1 cellular context compared by ENCODE assay signal in the genomic region with DNA sequence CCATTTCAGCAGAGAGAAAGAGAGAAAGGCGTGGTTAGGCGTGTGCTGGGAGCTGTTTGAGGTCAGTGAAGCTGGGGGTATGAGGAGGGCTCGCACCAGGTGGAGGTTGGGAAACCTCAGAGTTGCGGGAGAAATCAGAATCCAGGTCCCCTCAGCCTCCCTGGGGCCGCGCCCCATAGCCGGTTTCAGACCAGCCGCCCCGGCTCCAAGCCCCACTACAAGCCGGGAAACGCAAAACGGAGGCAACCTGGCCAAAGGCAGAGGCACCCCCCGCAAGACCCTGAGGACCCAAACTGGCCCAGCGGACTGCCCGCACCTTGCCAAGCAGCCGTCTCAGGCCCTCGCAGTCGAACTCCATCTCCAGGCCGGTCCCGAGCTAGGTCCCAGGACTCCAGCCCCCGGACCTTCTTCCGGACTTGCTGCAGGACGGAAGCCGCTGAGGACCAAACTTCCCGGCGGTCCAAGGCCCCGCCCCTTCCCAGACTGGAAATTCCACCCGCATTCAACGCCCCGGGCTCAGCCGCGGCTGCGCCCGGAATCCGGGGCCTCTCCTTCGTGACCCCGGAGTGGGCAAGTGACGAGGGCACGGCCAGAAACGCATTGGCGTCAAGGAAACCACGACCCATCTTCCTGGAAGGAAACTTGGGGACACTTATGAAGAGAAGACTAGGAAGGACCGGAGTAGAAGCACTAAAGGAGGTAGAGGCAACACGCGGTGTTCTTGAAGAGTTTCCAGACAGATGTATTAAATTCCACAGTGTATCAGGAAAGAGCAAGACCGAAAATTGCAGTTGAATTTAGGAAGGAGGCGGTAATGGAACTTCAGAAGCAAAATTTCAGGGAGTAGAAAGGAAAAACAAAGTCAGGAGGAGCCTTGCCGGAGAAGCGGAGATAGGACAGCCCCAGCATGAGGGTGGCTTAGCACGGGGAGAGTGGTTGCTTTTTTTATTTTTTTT.
TF ChIP-seq lines count a peak whose summit lies in the region.

UEVLD (minus strand) TSS at position 438 of the 956 bp plus-strand sequence; CDS start at position 358, 80 bp downstream.

TF ChIP-seq in SK-N-SH, 30 proteins besides CTCF, POLR2A, EP300 and RAD21 (continued from another document):
- peak; percentile 43; the same call in 1 of the 2 replicates for TF ChIP-seq REST (IDR thresholded peaks at IDR 0.05; ENCODE audit: low read depth, low read length)
- peak; percentile 27; the same call in 1 of the 2 replicates for TF ChIP-seq TCF12 (IDR thresholded peaks at IDR 0.05)
- no peak for TF ChIP-seq RXRA (IDR thresholded peaks at IDR 0.05; ENCODE audit: borderline replicate concordance, low read depth)
- peak; percentile 82 for TF ChIP-seq MXI1 (IDR thresholded peaks at IDR 0.05; ENCODE audit: low read depth, low read length)
- no peak; the same call in 1 of the 2 replicates for TF ChIP-seq RCOR1 (IDR thresholded peaks at IDR 0.05; ENCODE audit: low read length)
- peak; percentile 66 for TF ChIP-seq CHD2 (IDR thresholded peaks at IDR 0.05; ENCODE audit: low read length, partially characterized antibody)
- TF ChIP-seq FOXM1 (IDR thresholded peaks at IDR 0.05; ENCODE audit: low read depth) = no peak
- no peak for TF ChIP-seq FOSL2 (IDR thresholded peaks at IDR 0.05; ENCODE audit: borderline replicate concordance, low read depth)
- no peak for TF ChIP-seq MEF2A (IDR thresholded peaks at IDR 0.05; ENCODE audit: borderline replicate concordance, low read depth)
- TF ChIP-seq USF2 (IDR thresholded peaks at IDR 0.05; ENCODE audit: borderline replicate concordance, low read depth, low read length) = no peak
- no peak for TF ChIP-seq GATA2 (CRISPR knock-in tag; IDR thresholded peaks at IDR 0.05)
- TF ChIP-seq, protein P1, sequence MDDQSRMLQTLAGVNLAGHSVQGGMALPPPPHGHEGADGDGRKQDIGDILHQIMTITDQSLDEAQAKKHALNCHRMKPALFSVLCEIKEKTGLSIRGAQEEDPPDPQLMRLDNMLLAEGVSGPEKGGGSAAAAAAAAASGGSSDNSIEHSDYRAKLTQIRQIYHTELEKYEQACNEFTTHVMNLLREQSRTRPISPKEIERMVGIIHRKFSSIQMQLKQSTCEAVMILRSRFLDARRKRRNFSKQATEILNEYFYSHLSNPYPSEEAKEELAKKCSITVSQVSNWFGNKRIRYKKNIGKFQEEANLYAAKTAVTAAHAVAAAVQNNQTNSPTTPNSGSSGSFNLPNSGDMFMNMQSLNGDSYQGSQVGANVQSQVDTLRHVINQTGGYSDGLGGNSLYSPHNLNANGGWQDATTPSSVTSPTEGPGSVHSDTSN (IDR thresholded peaks at IDR 0.05) = peak; percentile 29; the same call in 1 of the 2 replicates
- peak; percentile 70; the same call in 1 of the 2 replicates for TF ChIP-seq MAX (IDR thresholded peaks at IDR 0.05; ENCODE audit: low read depth)
- TF ChIP-seq TAF1 (IDR thresholded peaks at IDR 0.05; ENCODE audit: borderline replicate concordance, low read depth, low read length) = peak; percentile 78; the same call in 1 of the 2 replicates
- TF ChIP-seq SMC3 (IDR thresholded peaks at IDR 0.05; ENCODE audit: low read depth, low read length) = no peak
- no peak for TF ChIP-seq FOXJ3 (CRISPR knock-in tag; IDR thresholded peaks at IDR 0.05)
- no peak for TF ChIP-seq USF1 (IDR thresholded peaks at IDR 0.05; ENCODE audit: borderline replicate concordance, low read depth)
- no peak for TF ChIP-seq JUND (IDR thresholded peaks at IDR 0.05)
- TF ChIP-seq IRF3 (IDR thresholded peaks at IDR 0.05; ENCODE audit: low read depth, low read length) = no peak
- peak; percentile 88 for TF ChIP-seq SIN3A (IDR thresholded peaks at IDR 0.05; ENCODE audit: borderline replicate concordance, low read depth, low read length)
- peak; percentile 72 for TF ChIP-seq GABPA (IDR thresholded peaks at IDR 0.05; ENCODE audit: low read depth)
